Comparison of ENCODE assay signal across 13 cellular contexts in genomic region chr10:67629461-67629971, GRCh38.
DNase-seq lines count a peak whose midpoint lies in the region; ATAC-seq and TF ChIP-seq lines count a peak whose summit lies in the region.
"Had no signal": no experiment of that assay in that cellular context is flagged by ENCODE, and none has a peak within 500 bp of the region (broad histone marks: within the 10 kb centered on the region; RNA-seq: fewer than 3 reads in every experiment).

No MANE protein-coding gene starts in this region.

- H3K4me1 Mint-ChIP-seq in endodermal cell: peaks cover 6% of the 10 kb centered on the region

- H3K4me1 ChIP-seq in HUES48 (ENCODE audit: control insufficient read depth, insufficient read depth, low read length) (peaks cover 15% of the 10 kb centered on the region), endodermal cell (ENCODE audit: control insufficient read depth, insufficient read depth, low read length) (peaks cover 6% of the 10 kb centered on the region), mucosa of descending colon (ENCODE audit: low read depth) (no peaks in the 10 kb centered on the region)
- H3K4me1 ChIP-seq: tibial artery had no signal

- DNase-seq in endodermal cell: peak; percentile 60
- peak; percentile 87 for DNase-seq in renal cortical epithelial cell (ENCODE audit: low read depth)
- no peak for DNase-seq in SKM-1 (lab: John Stamatoyannopoulos, UW; ENCODE audit: unreplicated experiment)
- DNase-seq in mucosa of descending colon: no peak
- DNase-seq: CD8-positive, alpha-beta T cell; cerebellar nuclear complex; tibial artery had no signal

- no peaks in the 10 kb centered on the region for H3K36me3 Mint-ChIP-seq in endodermal cell (ENCODE audit: low read depth)
- H3K36me3 Mint-ChIP-seq: CD8-positive, alpha-beta T cell had no signal

- H3K27ac Mint-ChIP-seq in endodermal cell: peak overlapping the region; percentile 44
- H3K27ac Mint-ChIP-seq: activated T-helper 1 cell treated with anti-CD3 and anti-CD28 coated beads, Interleukin-12 subunit alpha, Interleukin-12 subunit beta, Interleukin-2, Interleukin-4 antibody, amounts not matched to agents 30 ng/mL and 10 ng/mL and 1 ng/mL, durations not matched to agents 14 hours and 24 hours and 36 hours; CD8-positive, alpha-beta T cell had no signal

- intact Hi-C loops in mucosa of descending colon (cut with DNase I, micrococcal nuclease): no loop called here

- H3K36me3 ChIP-seq in HUES48 (ENCODE audit: control insufficient read depth, insufficient read depth, low read length): no peaks in the 10 kb centered on the region
- H3K36me3 ChIP-seq in endodermal cell (ENCODE audit: control insufficient read depth, insufficient read depth, low read length): no peaks in the 10 kb centered on the region
- H3K36me3 ChIP-seq in mucosa of descending colon (ENCODE audit: low read depth): no peaks in the 10 kb centered on the region
- H3K36me3 ChIP-seq: tibial artery had no signal

- H3K9ac ChIP-seq in HUES48 (ENCODE audit: low read depth, low read length): no peak overlapping the region
- no peak overlapping the region for H3K9ac ChIP-seq in endodermal cell (ENCODE audit: extremely low read depth, low read length, poor library complexity, severe bottlenecking)
- H3K9ac ChIP-seq: KMS-11 had no signal

- peak overlapping the region; percentile 70 for H3K27ac ChIP-seq in HUES48 (ENCODE audit: low read depth, low read length)
- H3K27ac ChIP-seq in endodermal cell (ENCODE audit: low read depth, low read length): no peak overlapping the region
- H3K27ac ChIP-seq: KMS-11, tibial artery had no signal

- TF ChIP-seq CTCF in endodermal cell (conservative IDR thresholded peaks at IDR 0.05) (no peak), mucosa of descending colon (IDR thresholded peaks at IDR 0.05) (no peak)

- ATAC-seq in GM18870 (IDR thresholded peaks at IDR 0.05; ENCODE audit: unreplicated experiment) (peak; percentile 66), mucosa of descending colon (no peak), HG02840 (IDR thresholded peaks at IDR 0.05; ENCODE audit: low FRiP score, unreplicated experiment) (no peak)
- ATAC-seq: CD8-positive, alpha-beta T cell; Right ventricle myocardium inferior had no signal

- no peaks in the 10 kb centered on the region for H3K27me3 ChIP-seq in HUES48 (ENCODE audit: control insufficient read depth, insufficient read depth, low read length)
- H3K27me3 ChIP-seq in endodermal cell (ENCODE audit: control insufficient read depth, insufficient read depth, low read length, poor library complexity, severe bottlenecking): peaks cover 75% of the 10 kb centered on the region
- H3K27me3 ChIP-seq: tibial artery had no signal

- no peaks in the 10 kb centered on the region for H3K9me3 Mint-ChIP-seq in endodermal cell

- H3K27me3 Mint-ChIP-seq in endodermal cell (ENCODE audit: insufficient read depth): peaks cover 59% of the 10 kb centered on the region

- no peak overlapping the region for H3K4me3 Mint-ChIP-seq in endodermal cell
- H3K4me3 Mint-ChIP-seq: activated T-helper 1 cell treated with anti-CD3 and anti-CD28 coated beads, Interleukin-12 subunit alpha, Interleukin-12 subunit beta, Interleukin-2, Interleukin-4 antibody, amounts not matched to agents 30 ng/mL and 10 ng/mL and 1 ng/mL, durations not matched to agents 14 hours and 24 hours and 36 hours; CD8-positive, alpha-beta T cell had no signal

- H3K9me3 ChIP-seq in HUES48 (ENCODE audit: control insufficient read depth, insufficient read depth, low read length): no peaks in the 10 kb centered on the region
- H3K9me3 ChIP-seq in endodermal cell (ENCODE audit: control insufficient read depth, low read length): no peaks in the 10 kb centered on the region
- H3K9me3 ChIP-seq in mucosa of descending colon: no peaks in the 10 kb centered on the region

- H3K4me3 ChIP-seq in HUES48 (ENCODE audit: low read depth, low read length) (no peak overlapping the region), endodermal cell (ENCODE audit: low read length) (no peak overlapping the region), mucosa of descending colon (no peak overlapping the region)
- H3K4me3 ChIP-seq: tibial artery had no signal

Comparison
In these comparisons a context has a peak if more than half of its experiments do, and no peak if none do; other contexts are left out.
1. DNase-seq: peak in endodermal cell (single experiment) and renal cortical epithelial cell (single experiment); none in SKM-1 (single experiment) and mucosa of descending colon (0 of 3).